ENCODE assay signal across 5 cellular contexts in genomic region chr7:32633446-32633845, GRCh38.
DNase-seq lines count a peak whose midpoint lies in the region; ATAC-seq, FAIRE-seq and TF ChIP-seq lines count a peak whose summit lies in the region.
"Not testable (repeated sequence)": the region's sequence is repeated elsewhere in the genome, so short reads cannot be mapped to it uniquely, and the experiment has no call there.

No MANE protein-coding gene starts in this region.

- DNase-seq in A549 (ENCODE audit: low read depth in 1 of 2, low spot score in 1 of 2); H54 (ENCODE audit: insufficient read length, low spot score); K562 (ENCODE audit: extremely low read depth in 1 of 4, low spot score in 3 of 4); small intestine: not testable (repeated sequence)

- not testable (repeated sequence) for H3K4me2 ChIP-seq in A549; K562 (ENCODE audit: insufficient read depth, low read length)

- not testable (repeated sequence) for BruUV-seq in K562 (replicated peaks; lab: Mats Ljungman, UMichigan)

- H3K27ac ChIP-seq in A549; K562 (ENCODE audit: extremely low read depth, low read depth, low read length); small intestine (ENCODE audit: low read depth in 1 of 2, low read length in 1 of 2): not testable (repeated sequence)

- FAIRE-seq in A549 (lab: Jason Lieb, UNC) (peak; percentile 99), H54 (lab: Jason Lieb, UNC) (peak; percentile 81), K562 (lab: Jason Lieb, UNC) (peak; percentile 35), islet of Langerhans (lab: Jason Lieb, UNC) (peak; percentile 47), small intestine (lab: Jason Lieb, UNC) (peak; percentile 44)

- not testable (repeated sequence) for H3K9ac ChIP-seq in K562 (ENCODE audit: insufficient read depth in 1 of 2, low read depth in 2 of 2, low read length in 2 of 2)

- TF ChIP-seq POLR2A in A549 (IDR thresholded peaks at IDR 0.05; ENCODE audit: low read length); H54 (IDR thresholded peaks at IDR 0.05; ENCODE audit: low read depth, low read length); K562 (conservative IDR thresholded peaks at IDR 0.05): not testable (repeated sequence)

- not testable (repeated sequence) for TF ChIP-seq RAD21 in A549 (conservative IDR thresholded peaks at IDR 0.05 in 1 of 2, IDR thresholded peaks at IDR 0.05 in 1 of 2); K562 (CRISPR knock-in tag; conservative IDR thresholded peaks at IDR 0.05 in 1 of 2, IDR thresholded peaks at IDR 0.05 in 1 of 2)

- H2AFZ ChIP-seq in K562 (ENCODE audit: low read depth, low read length): not testable (repeated sequence)

- ATAC-seq in A549: not testable (repeated sequence)
- ATAC-seq in K562: peak; percentile 39; the same call in 2 of the 3 replicates

- H3K4me3 ChIP-seq in A549; K562; small intestine (ENCODE audit: low read depth in 1 of 2, low read length in 2 of 2): not testable (repeated sequence)

- not testable (repeated sequence) for H3K9me3 ChIP-seq in A549; K562 (replicated peaks; ENCODE audit: control insufficient read depth, insufficient read depth, low read depth, low read length); small intestine (ENCODE audit: control insufficient read depth, low read depth)

- not testable (repeated sequence) for H3K9me1 ChIP-seq in K562 (ENCODE audit: control insufficient read depth, insufficient read depth, low read length)

- peaks cover 17% of the 10 kb centered on the region; the same call in 2 of the 3 replicates for H3K4me1 ChIP-seq in A549
- not testable (repeated sequence) for H3K4me1 ChIP-seq in K562 (replicated peaks in 1 of 2; ENCODE audit: control insufficient read depth in 2 of 2, insufficient read depth in 2 of 2, low read length in 2 of 2); small intestine (ENCODE audit: control insufficient read depth in 2 of 2, insufficient read depth in 1 of 2, low read depth in 1 of 2, low read length in 1 of 2)

- no CpG with 5 or more reads among the region's 1 CpG for WGBS in A549 (ENCODE audit: missing lambda C conversion rate)
- no CpG with 5 or more reads among the region's 1 CpG for WGBS in K562 (ENCODE audit: insufficient coverage, low coverage, missing lambda C conversion rate)
- no CpG with 5 or more reads among the region's 1 CpG for WGBS in small intestine, 3 donors

- H3K79me2 ChIP-seq in K562 (ENCODE audit: control insufficient read depth, insufficient read depth, low read length): not testable (repeated sequence)

- H3K36me3 ChIP-seq in K562 (ENCODE audit: control insufficient read depth, insufficient read depth, low read length); small intestine (ENCODE audit: control insufficient read depth in 2 of 2, insufficient read depth in 2 of 2, low read length in 2 of 2): not testable (repeated sequence)

- intact Hi-C loops in K562 (cut with micrococcal nuclease): not testable (repeated sequence)

- not testable (repeated sequence) for H4K20me1 ChIP-seq in K562 (replicated peaks; ENCODE audit: control insufficient read depth, insufficient read depth, low read length)

- not testable (repeated sequence) for H3K27me3 ChIP-seq in K562 (ENCODE audit: control insufficient read depth in 2 of 2, insufficient read depth in 2 of 2, low read length in 2 of 2); small intestine (ENCODE audit: control insufficient read depth in 2 of 2, insufficient read depth in 2 of 2, low read length in 2 of 2)

- CTCF ChIA-PET in A549 (lab: Yijun Ruan, JAX); K562 (lab: Yijun Ruan, JAX; ENCODE audit: low intra/inter-chr PET ratio): not testable (repeated sequence)

- not testable (repeated sequence) for TF ChIP-seq EP300 in A549 (IDR thresholded peaks at IDR 0.05); K562 (IDR thresholded peaks at IDR 0.05; ENCODE audit: low read length)

- not testable (repeated sequence) for TF ChIP-seq CTCF in A549 (IDR thresholded peaks at IDR 0.05); K562 (IDR thresholded peaks at IDR 0.05 in 2 of 3, conservative IDR thresholded peaks at IDR 0.05 in 1 of 3; ENCODE audit: insufficient read depth in 2 of 3, low read depth in 1 of 3, low read length in 3 of 3)

- POLR2A ChIA-PET in A549 (lab: Yijun Ruan, JAX); K562 (lab: Yijun Ruan, JAX): not testable (repeated sequence)

- in situ Hi-C loops in K562 (cut with MboI): not testable (repeated sequence)
